ENCODE assay signal across 8 cellular contexts in genomic region chr22:46803031-46803880, GRCh38. TPM values are rescaled to one million over a fixed set of nuclear protein-coding genes. Genes with fewer than 3 reads are reported as not detected.
A peak's percentile ranks its signal among the peaks of the same experiment; 100 is the strongest.
DNase-seq lines count a peak whose midpoint lies in the region; ATAC-seq and TF ChIP-seq lines count a peak whose summit lies in the region.

No MANE protein-coding gene starts in this region.

- H3K27ac ChIP-seq in AG04450 (ENCODE audit: low read depth, low read length) (no peak overlapping the region), RWPE1 (peak overlapping the region; percentile 18; the same call in 1 of the 2 replicates), smooth muscle cell (ENCODE audit: low read depth) (no peak overlapping the region)

- no peak overlapping the region for H3K4me3 ChIP-seq in AG04450 (ENCODE audit: low read depth, low read length)
- no peak overlapping the region for H3K4me3 ChIP-seq in smooth muscle cell

- H3F3A ChIP-seq in smooth muscle cell (ENCODE audit: low read depth) = no peaks in the 10 kb centered on the region

- H3K27me3 ChIP-seq in AG04450 (ENCODE audit: control insufficient read depth, insufficient read depth, low read length) (no peaks in the 10 kb centered on the region), smooth muscle cell (ENCODE audit: low read depth) (no peaks in the 10 kb centered on the region)

- intact Hi-C loops in Right ventricle myocardium superior (cut with DNase I) = no loop called here

- TF ChIP-seq CTCF in AG04450 (IDR thresholded peaks at IDR 0.05; ENCODE audit: low read depth, low read length) (peak; percentile 80), RWPE1 (conservative IDR thresholded peaks at IDR 0.05; ENCODE audit: low read depth) (peak; percentile 96), smooth muscle cell (IDR thresholded peaks at IDR 0.05; ENCODE audit: borderline replicate concordance, insufficient read depth, poor library complexity, severe bottlenecking) (peak; percentile 91)

- H3K36me3 ChIP-seq in smooth muscle cell (ENCODE audit: low read depth) = no peaks in the 10 kb centered on the region

- H3K4me1 ChIP-seq in smooth muscle cell (ENCODE audit: low read depth) = no peaks in the 10 kb centered on the region

- CTCF ChIA-PET in AG04450 (lab: Charles Lee) = interaction anchor here (0.5 to 2.9 kb wide), 21 partner anchors 9 to 505 kb away, joined by 3 to 14 read pairs (median 4); no protein-coding TSS in a partner anchor
- CTCF ChIA-PET in RWPE1 (lab: Yijun Ruan, JAX) = interaction anchor here (0.6 to 2.1 kb wide), 11 partner anchors 9 to 361 kb away, joined by 3 to 9 read pairs (median 4); partner anchors contain the start of gene CERK

- peak; percentile 55 for ATAC-seq in GM21825 (IDR thresholded peaks at IDR 0.05; ENCODE audit: unreplicated experiment)
- peak; percentile 74 for ATAC-seq in Right ventricle myocardium superior (ENCODE audit: poor library complexity)
- no peak for ATAC-seq in HG03520 (IDR thresholded peaks at IDR 0.05; ENCODE audit: unreplicated experiment)

- no peak overlapping the region for H2AFZ ChIP-seq in smooth muscle cell (ENCODE audit: low read depth)

- no peak for DNase-seq in AG04450 (ENCODE audit: low read depth, low spot score)
- DNase-seq in RWPE1 (ENCODE audit: low spot score) = peak; percentile 59
- DNase-seq in activated effector memory CD4-positive, alpha-beta T cell treated with anti-CD3 and anti-CD28 coated beads, Interleukin-2, amount 50 U/mL, for 16 hours = peak; percentile 88
- peak; percentile 74 for DNase-seq in Right ventricle myocardium superior
- DNase-seq in smooth muscle cell (lab: John Stamatoyannopoulos, UW; ENCODE audit: unreplicated experiment) = no peak
- no peak for DNase-seq in middle frontal gyrus (ENCODE audit: extremely low spot score, low spot score)

- no peak overlapping the region for H3K9ac ChIP-seq in smooth muscle cell (ENCODE audit: low read depth)

- WGBS in smooth muscle cell (ENCODE audit: low lambda C conversion rate) = 37% methylated on average over 27 of the region's 28 CpGs

- H4K20me1 ChIP-seq in smooth muscle cell (ENCODE audit: low read depth) = peaks cover 82% of the 10 kb centered on the region

- no peaks in the 10 kb centered on the region for H3K79me2 ChIP-seq in smooth muscle cell (ENCODE audit: low read depth)

- POLR2A ChIA-PET in AG04450 (lab: Yijun Ruan, JAX) (no interaction called here), RWPE1 (lab: Yijun Ruan, JAX; ENCODE audit: low non-redundant PET) (no interaction called here)

- H3K9me3 ChIP-seq in AG04450 (ENCODE audit: control insufficient read depth, insufficient read depth, low read length) (no peaks in the 10 kb centered on the region), smooth muscle cell (replicated peaks; ENCODE audit: low read depth) (no peaks in the 10 kb centered on the region)

- H3K4me2 ChIP-seq in smooth muscle cell = no peak overlapping the region

RNA-seq across cellular contexts. Expression of gene TBC1D22A, which starts 40.8 kb away (rescaled TPM):
- polyA plus RNA-seq in AG04450 (2011; rRNA removed) (19.8 and 21.6 TPM in 2 replicates), smooth muscle cell (14.4 and 19.2 TPM in 2 replicates)
- polyA minus RNA-seq in AG04450 (2011; rRNA and poly(A)+ RNA removed) = 17.1 and 19.6 TPM in 2 replicates
- total RNA-seq in Right ventricle myocardium superior (14.0 TPM), smooth muscle cell (7.2 and 12.5 TPM in 2 replicates)

Comparison
In these comparisons a context has a peak if more than half of its experiments do, and no peak if none do; other contexts are left out.
1. DNase-seq: peak in RWPE1 (single experiment), activated effector memory CD4-positive, alpha-beta T cell treated with anti-CD3 and anti-CD28 coated beads, Interleukin-2, amount 50 U/mL, for 16 hours (single experiment) and Right ventricle myocardium superior (single experiment); none in AG04450 (single experiment), smooth muscle cell (single experiment) and middle frontal gyrus (single experiment).
2. Peak in every context shown above with its lines, with median percentiles within 50 percentile points of each other: CTCF ChIP-seq.